Comparison of ENCODE assay signal across 1 cellular context in genomic region chr9:112273826-112274225, GRCh38.
TF ChIP-seq lines count a peak whose summit lies in the region.

No MANE protein-coding gene starts in this region.

TF ChIP-seq in GM23338, 12 proteins besides CTCF, POLR2A, EP300 and RAD21 (continued from another document):
- TF ChIP-seq EZH2phosphoT487 (IDR thresholded peaks at IDR 0.05; ENCODE audit: unreplicated experiment) = no peak
- no peak for TF ChIP-seq REST (IDR thresholded peaks at IDR 0.05; ENCODE audit: unreplicated experiment)
- TF ChIP-seq ZNF331 (CRISPR knock-in tag; IDR thresholded peaks at IDR 0.05; ENCODE audit: low read depth) = no peak
- TF ChIP-seq STAT1 (IDR thresholded peaks at IDR 0.05; ENCODE audit: unreplicated experiment) = no peak
- TF ChIP-seq ETS1 (IDR thresholded peaks at IDR 0.05) = no peak
- TF ChIP-seq JUNB (IDR thresholded peaks at IDR 0.05; ENCODE audit: unreplicated experiment) = no peak
- no peak for TF ChIP-seq NANOG (IDR thresholded peaks at IDR 0.05; ENCODE audit: borderline replicate concordance)
- TF ChIP-seq CREB1 (CRISPR knock-in tag; IDR thresholded peaks at IDR 0.05; ENCODE audit: low read depth) = no peak
